In the genomic region with DNA sequence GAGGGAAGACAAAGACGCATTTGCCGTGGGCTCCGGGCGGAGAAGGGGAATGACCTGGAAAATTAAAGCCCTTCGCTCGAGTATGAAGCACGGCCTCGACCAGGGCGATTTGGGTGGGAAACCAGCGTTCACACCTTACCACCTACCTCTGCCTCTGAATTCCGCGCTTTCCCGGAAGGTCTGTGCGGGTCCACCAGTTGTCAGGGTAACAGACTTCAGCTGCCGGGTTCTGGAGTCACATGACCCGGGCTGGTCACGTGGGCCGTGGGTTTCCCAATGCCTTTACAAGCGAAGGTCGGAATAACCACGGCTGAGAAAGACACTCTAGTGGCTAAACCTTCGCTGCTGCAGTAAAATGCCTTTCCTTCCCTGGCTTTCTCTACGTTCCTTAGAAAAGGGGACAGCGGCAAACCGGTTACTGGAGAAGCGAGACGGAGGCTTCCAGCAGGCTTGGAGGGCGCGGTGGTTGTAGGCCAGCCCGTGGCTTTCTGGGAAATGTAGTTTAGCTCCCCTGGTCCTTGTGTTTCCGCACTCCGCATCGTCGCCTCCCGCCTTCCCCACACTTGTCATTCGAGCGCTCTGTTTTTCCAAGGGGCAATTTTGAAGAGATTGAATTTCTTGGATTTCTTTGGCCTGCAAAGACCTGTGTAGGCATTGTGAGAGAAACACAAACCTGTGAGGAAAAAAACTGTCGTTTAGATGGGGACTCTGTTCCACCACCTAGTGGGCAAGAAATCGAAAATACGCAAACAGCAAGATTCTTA, we compare ENCODE assay signal across 1 cellular context.
TF ChIP-seq lines count a peak whose summit lies in the region.

TSS of gene CEP162 (minus strand) at position 210 of the 764 bp plus-strand sequence. CDS start 1,250 bp downstream, outside the sequence.

TF ChIP-seq in HepG2, 621 proteins besides CTCF, POLR2A, EP300 and RAD21 (continued from another document and continues in another):
- TF ChIP-seq THYN1 (CRISPR knock-in tag; IDR thresholded peaks at IDR 0.05; ENCODE audit: borderline replicate concordance, low read depth) (no peak), GMEB2 (CRISPR knock-in tag; IDR thresholded peaks at IDR 0.05; ENCODE audit: low read depth) (no peak), ZBTB2 (CRISPR knock-in tag; IDR thresholded peaks at IDR 0.05; ENCODE audit: low read depth) (no peak), ZNF17 (CRISPR knock-in tag; IDR thresholded peaks at IDR 0.05) (no peak), KLF11 (CRISPR knock-in tag; IDR thresholded peaks at IDR 0.05) (no peak), RORA (CRISPR knock-in tag; IDR thresholded peaks at IDR 0.05) (no peak), JUNB (CRISPR knock-in tag; IDR thresholded peaks at IDR 0.05; ENCODE audit: borderline replicate concordance) (no peak), ATF7-NPFF (CRISPR knock-in tag; IDR thresholded peaks at IDR 0.05; ENCODE audit: low read depth) (no peak; the same call in 1 of the 2 replicates), SOX13 (IDR thresholded peaks at IDR 0.05) (no peak), SOX13 (CRISPR knock-in tag; conservative IDR thresholded peaks at IDR 0.05 in 1 of 2, IDR thresholded peaks at IDR 0.05 in 1 of 2) (no peak), KDM6A (CRISPR knock-in tag; IDR thresholded peaks at IDR 0.05; ENCODE audit: low read depth) (no peak), NPAS2 (CRISPR knock-in tag; IDR thresholded peaks at IDR 0.05; ENCODE audit: borderline replicate concordance) (no peak), ZNF431 (CRISPR knock-in tag; IDR thresholded peaks at IDR 0.05; ENCODE audit: borderline replicate concordance, low read depth) (no peak), PHB2 (IDR thresholded peaks at IDR 0.05; ENCODE audit: partially characterized antibody) (no peak), ZNF160 (CRISPR knock-in tag; IDR thresholded peaks at IDR 0.05) (peak; percentile 61; the same call in 1 of the 2 replicates), ZNF44 (CRISPR knock-in tag; IDR thresholded peaks at IDR 0.05) (0 out of 2 replicates have a peak, but pooled peaks have one; percentile 26), ZNF121 (CRISPR knock-in tag; IDR thresholded peaks at IDR 0.05) (no peak), ATF2 (CRISPR knock-in tag; IDR thresholded peaks at IDR 0.05) (peak; percentile 65), MAFK (conservative IDR thresholded peaks at IDR 0.05 in 1 of 2, IDR thresholded peaks at IDR 0.05 in 1 of 2; ENCODE audit: low read length in 2 of 2) (no peak), MED13 (CRISPR knock-in tag; IDR thresholded peaks at IDR 0.05) (no peak), NFIB (CRISPR knock-in tag; IDR thresholded peaks at IDR 0.05; ENCODE audit: borderline replicate concordance) (no peak), ZNF776 (CRISPR knock-in tag; IDR thresholded peaks at IDR 0.05) (no peak; the same call in 1 of the 2 replicates), PTBP1 (IDR thresholded peaks at IDR 0.05; ENCODE audit: low read depth, low read length, poor library complexity, severe bottlenecking) (no peak), ZNF678 (CRISPR knock-in tag; IDR thresholded peaks at IDR 0.05) (no peak), CC2D1A (CRISPR knock-in tag; IDR thresholded peaks at IDR 0.05) (no peak), DR1 (CRISPR knock-in tag; IDR thresholded peaks at IDR 0.05) (no peak), HDAC2 (CRISPR knock-in tag; IDR thresholded peaks at IDR 0.05) (peak; percentile 48; the same call in 1 of the 2 replicates), PBX2 (CRISPR knock-in tag; IDR thresholded peaks at IDR 0.05) (no peak), ZNF552 (CRISPR knock-in tag; IDR thresholded peaks at IDR 0.05; ENCODE audit: borderline replicate concordance) (no peak), HOXA9 (CRISPR knock-in tag; IDR thresholded peaks at IDR 0.05; ENCODE audit: borderline replicate concordance) (no peak), RXRB (CRISPR knock-in tag; IDR thresholded peaks at IDR 0.05; ENCODE audit: borderline replicate concordance) (no peak), BRD4 (CRISPR knock-in tag; IDR thresholded peaks at IDR 0.05) (no peak), ZNF572 (CRISPR knock-in tag; IDR thresholded peaks at IDR 0.05) (no peak), ZFY (CRISPR knock-in tag; IDR thresholded peaks at IDR 0.05) (peak; percentile 96), AFF4 (CRISPR knock-in tag; IDR thresholded peaks at IDR 0.05) (no peak), ZZZ3 (CRISPR knock-in tag; IDR thresholded peaks at IDR 0.05; ENCODE audit: borderline replicate concordance) (no peak), ZNF891 (CRISPR knock-in tag; IDR thresholded peaks at IDR 0.05) (0 out of 2 replicates have a peak, but pooled peaks have one; percentile 38), ZFP37 (CRISPR knock-in tag; IDR thresholded peaks at IDR 0.05; ENCODE audit: borderline replicate concordance) (no peak)
- TF ChIP-seq, protein P1, sequence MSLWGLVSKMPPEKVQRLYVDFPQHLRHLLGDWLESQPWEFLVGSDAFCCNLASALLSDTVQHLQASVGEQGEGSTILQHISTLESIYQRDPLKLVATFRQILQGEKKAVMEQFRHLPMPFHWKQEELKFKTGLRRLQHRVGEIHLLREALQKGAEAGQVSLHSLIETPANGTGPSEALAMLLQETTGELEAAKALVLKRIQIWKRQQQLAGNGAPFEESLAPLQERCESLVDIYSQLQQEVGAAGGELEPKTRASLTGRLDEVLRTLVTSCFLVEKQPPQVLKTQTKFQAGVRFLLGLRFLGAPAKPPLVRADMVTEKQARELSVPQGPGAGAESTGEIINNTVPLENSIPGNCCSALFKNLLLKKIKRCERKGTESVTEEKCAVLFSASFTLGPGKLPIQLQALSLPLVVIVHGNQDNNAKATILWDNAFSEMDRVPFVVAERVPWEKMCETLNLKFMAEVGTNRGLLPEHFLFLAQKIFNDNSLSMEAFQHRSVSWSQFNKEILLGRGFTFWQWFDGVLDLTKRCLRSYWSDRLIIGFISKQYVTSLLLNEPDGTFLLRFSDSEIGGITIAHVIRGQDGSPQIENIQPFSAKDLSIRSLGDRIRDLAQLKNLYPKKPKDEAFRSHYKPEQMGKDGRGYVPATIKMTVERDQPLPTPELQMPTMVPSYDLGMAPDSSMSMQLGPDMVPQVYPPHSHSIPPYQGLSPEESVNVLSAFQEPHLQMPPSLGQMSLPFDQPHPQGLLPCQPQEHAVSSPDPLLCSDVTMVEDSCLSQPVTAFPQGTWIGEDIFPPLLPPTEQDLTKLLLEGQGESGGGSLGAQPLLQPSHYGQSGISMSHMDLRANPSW (CRISPR knock-in tag; IDR thresholded peaks at IDR 0.05; ENCODE audit: borderline replicate concordance), result 0 out of 2 replicates have a peak, but pooled peaks have one; percentile 53
- TF ChIP-seq, protein P2, sequence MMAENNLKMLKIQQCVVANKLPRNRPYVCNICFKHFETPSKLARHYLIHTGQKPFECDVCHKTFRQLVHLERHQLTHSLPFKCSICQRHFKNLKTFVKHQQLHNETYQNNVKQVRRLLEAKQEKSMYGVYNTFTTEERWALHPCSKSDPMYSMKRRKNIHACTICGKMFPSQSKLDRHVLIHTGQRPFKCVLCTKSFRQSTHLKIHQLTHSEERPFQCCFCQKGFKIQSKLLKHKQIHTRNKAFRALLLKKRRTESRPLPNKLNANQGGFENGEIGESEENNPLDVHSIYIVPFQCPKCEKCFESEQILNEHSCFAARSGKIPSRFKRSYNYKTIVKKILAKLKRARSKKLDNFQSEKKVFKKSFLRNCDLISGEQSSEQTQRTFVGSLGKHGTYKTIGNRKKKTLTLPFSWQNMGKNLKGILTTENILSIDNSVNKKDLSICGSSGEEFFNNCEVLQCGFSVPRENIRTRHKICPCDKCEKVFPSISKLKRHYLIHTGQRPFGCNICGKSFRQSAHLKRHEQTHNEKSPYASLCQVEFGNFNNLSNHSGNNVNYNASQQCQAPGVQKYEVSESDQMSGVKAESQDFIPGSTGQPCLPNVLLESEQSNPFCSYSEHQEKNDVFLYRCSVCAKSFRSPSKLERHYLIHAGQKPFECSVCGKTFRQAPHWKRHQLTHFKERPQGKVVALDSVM (CRISPR knock-in tag; IDR thresholded peaks at IDR 0.05), result peak; percentile 46; the same call in 1 of the 2 replicates
- TF ChIP-seq, protein P3, sequence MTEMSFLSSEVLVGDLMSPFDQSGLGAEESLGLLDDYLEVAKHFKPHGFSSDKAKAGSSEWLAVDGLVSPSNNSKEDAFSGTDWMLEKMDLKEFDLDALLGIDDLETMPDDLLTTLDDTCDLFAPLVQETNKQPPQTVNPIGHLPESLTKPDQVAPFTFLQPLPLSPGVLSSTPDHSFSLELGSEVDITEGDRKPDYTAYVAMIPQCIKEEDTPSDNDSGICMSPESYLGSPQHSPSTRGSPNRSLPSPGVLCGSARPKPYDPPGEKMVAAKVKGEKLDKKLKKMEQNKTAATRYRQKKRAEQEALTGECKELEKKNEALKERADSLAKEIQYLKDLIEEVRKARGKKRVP (CRISPR knock-in tag; IDR thresholded peaks at IDR 0.05), result peak in 1 of 2 experiments; percentile 15; a peak in 1 of 4 replicates
